Comparison of ENCODE assay signal across 27 cellular contexts in the genomic region with DNA sequence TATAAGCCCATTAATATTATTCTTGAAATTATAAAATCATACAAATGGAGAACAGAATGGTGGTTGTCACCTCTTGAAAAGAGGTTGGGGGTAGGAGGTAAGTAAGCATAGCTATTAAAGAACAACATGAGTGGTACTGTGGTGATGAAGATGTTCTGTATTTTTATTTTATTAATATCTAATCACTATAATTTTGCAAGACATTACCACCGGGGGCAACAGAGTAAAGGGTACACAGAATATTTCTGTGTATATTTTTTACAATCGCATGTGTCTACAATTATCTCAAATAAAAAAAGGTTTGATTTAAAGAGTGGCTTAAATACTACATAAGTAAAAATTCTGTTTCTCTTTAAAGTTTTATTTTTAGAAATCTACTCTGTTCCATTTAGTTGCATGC.
"Had no signal": no experiment of that assay in that cellular context is flagged by ENCODE, and none has a peak within 500 bp of the region (broad histone marks: within the 10 kb centered on the region; RNA-seq: fewer than 3 reads in every experiment).

No MANE protein-coding gene starts in this region.

- H3K4me1 ChIP-seq: breast epithelium, neural progenitor cell, spleen, suprapubic skin, tibial artery, uterus had no signal

- H3K27me3 ChIP-seq: breast epithelium, neural progenitor cell, spleen, suprapubic skin, tibial artery, uterus had no signal

- H3K4me2 ChIP-seq: neural progenitor cell had no signal

- ATAC-seq: activated naive CD4-positive, alpha-beta T cell treated with anti-CD3 and anti-CD28 coated beads, Interleukin-2, amount 50 U/mL, for 72 hours; activated T-cell treated with anti-CD3 and anti-CD28 coated beads, Interleukin-2, amount 50 U/mL, for 72 hours; left cardiac atrium; left ventricle myocardium superior; naive thymus-derived CD4-positive, alpha-beta T cell; right cardiac atrium had no signal

- DNase-seq: activated B cell treated with CpG ODN at 0.5 μM for 24 hours; activated CD4-positive, alpha-beta T cell treated with anti-CD3 and anti-CD28 coated beads for 4 hours; activated CD4-positive, alpha-beta T cell treated with anti-CD3 and anti-CD28 coated beads, Interleukin-2, amount 50 U/mL, for 4 hours; activated naive CD4-positive, alpha-beta T cell; activated T-cell treated with anti-CD3 and anti-CD28 coated beads for 4 hours; activated T-cell treated with anti-CD3 and anti-CD28 coated beads, Interleukin-2, amount 50 U/mL, for 72 hours; dermis blood vessel endothelial cell; effector CD4-positive, alpha-beta T cell; head of caudate nucleus; hippocampal formation; left cardiac atrium; left ventricle myocardium superior; mammary epithelial cell; naive thymus-derived CD4-positive, alpha-beta T cell; occipital lobe; right cardiac atrium; spleen; stimulated activated naive CD4-positive, alpha-beta T cell; tibial artery; uterus had no signal

- H3K4me3 ChIP-seq: breast epithelium, neural progenitor cell, spleen, suprapubic skin, tibial artery, uterus had no signal

- H3K36me3 ChIP-seq: breast epithelium, neural progenitor cell, spleen, suprapubic skin, tibial artery, uterus had no signal

- H3K9me3 Mint-ChIP-seq: activated B cell treated with CpG ODN at 0.5 μM for 24 hours, mesothelial cell of epicardium, neural progenitor cell had no signal

- H3K4me3 Mint-ChIP-seq: activated B cell treated with CpG ODN at 0.5 μM for 24 hours; activated T-cell treated with anti-CD3 and anti-CD28 coated beads, Interleukin-2, amount 50 U/mL, for 72 hours; central memory CD8-positive, alpha-beta T cell; mesothelial cell of epicardium; naive thymus-derived CD4-positive, alpha-beta T cell; neural progenitor cell; T-helper 2 cell treated with Interferon-gamma antibody and Interleukin-4, amounts not matched to agents 5 μg/mL and 100 μg/mL, for 36 hours had no signal

- H3K9me3 ChIP-seq: breast epithelium, suprapubic skin, tibial artery, uterus had no signal

- H3K27ac Mint-ChIP-seq: activated B cell treated with CpG ODN at 0.5 μM for 24 hours; activated naive CD4-positive, alpha-beta T cell treated with anti-CD3 and anti-CD28 coated beads, Interleukin-2, amount 50 U/mL, for 72 hours; activated T-cell treated with anti-CD3 and anti-CD28 coated beads, Interleukin-2, amount 50 U/mL, for 72 hours; mesothelial cell of epicardium; naive thymus-derived CD4-positive, alpha-beta T cell; neural progenitor cell; T-helper 2 cell treated with Interferon-gamma antibody and Interleukin-4, amounts not matched to agents 5 μg/mL and 100 μg/mL, for 36 hours had no signal

- H3K4me1 Mint-ChIP-seq: activated B cell treated with CpG ODN at 0.5 μM for 24 hours; central memory CD8-positive, alpha-beta T cell; naive thymus-derived CD4-positive, alpha-beta T cell; neural progenitor cell had no signal

- H3K27me3 Mint-ChIP-seq: activated B cell treated with CpG ODN at 0.5 μM for 24 hours; central memory CD8-positive, alpha-beta T cell; naive thymus-derived CD4-positive, alpha-beta T cell had no signal

- H3K27ac ChIP-seq: breast epithelium, neural progenitor cell, spleen, suprapubic skin, tibial artery, uterus had no signal

- H3K36me3 Mint-ChIP-seq: activated naive CD4-positive, alpha-beta T cell treated with anti-CD3 and anti-CD28 coated beads, Interleukin-2, amount 50 U/mL, for 72 hours; mesothelial cell of epicardium; naive thymus-derived CD4-positive, alpha-beta T cell; neural progenitor cell had no signal
